8 cellular contexts compared by ENCODE assay signal in the genomic region with DNA sequence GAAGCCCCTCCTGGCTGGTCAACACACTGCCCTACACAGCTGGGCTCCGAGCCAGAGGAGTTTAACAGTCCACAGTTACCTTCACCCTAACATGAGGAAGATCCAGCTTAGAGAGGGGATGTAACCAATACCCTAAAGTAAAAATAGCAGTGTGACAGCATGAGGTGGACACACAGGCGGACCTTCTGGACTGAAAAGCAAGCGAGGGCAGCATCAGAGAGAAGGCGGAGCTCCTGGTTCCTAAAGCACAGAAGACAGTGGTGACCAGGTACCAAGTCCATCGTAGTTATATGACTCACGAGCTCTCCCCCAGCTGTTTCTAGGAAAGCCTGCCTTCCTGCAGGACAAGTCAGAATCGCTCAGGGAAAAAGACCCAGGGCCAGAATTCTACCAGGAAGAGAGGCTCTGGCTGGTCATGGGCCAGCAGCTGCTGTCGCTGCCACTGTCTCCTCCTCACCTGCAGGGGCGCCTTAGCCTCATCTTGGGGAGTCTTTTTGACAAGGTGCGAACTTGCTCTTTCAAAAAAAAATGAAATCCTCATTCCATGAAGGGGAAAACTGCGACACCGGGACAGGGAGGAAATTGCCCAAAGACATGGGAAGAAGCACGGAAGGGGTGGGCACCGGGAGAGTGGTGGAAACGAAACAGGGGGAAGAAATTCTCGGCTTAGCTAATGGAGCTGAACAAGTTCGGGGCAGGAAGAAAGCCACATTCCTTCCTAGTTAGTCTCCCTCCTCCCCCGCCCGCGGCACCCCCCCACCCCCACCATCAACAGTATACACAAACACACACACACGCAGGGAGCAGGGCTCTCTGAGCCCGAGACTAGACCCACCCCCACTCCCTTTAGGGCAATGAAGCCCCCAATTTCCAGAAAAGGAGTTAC. TPM values are rescaled to one million over a fixed set of nuclear protein-coding genes. Genes with fewer than 3 reads are reported as not detected.
DNase-seq lines count a peak whose midpoint lies in the region; ATAC-seq and TF ChIP-seq lines count a peak whose summit lies in the region.

No MANE protein-coding gene starts in this region.

- no peak overlapping the region for H4K5ac ChIP-seq in H9 (ENCODE audit: insufficient read length, low read depth, low read length)

- H3K18ac ChIP-seq in H9 (ENCODE audit: insufficient read length, low read depth, low read length), result no peak overlapping the region
- peak overlapping the region; percentile 28 for H3K18ac ChIP-seq in neuronal stem cell (ENCODE audit: low read length)

- H3K36me3 Mint-ChIP-seq in CD4-positive, CD25-positive, alpha-beta regulatory T cell, result no peaks in the 10 kb centered on the region
- no peaks in the 10 kb centered on the region for H3K36me3 Mint-ChIP-seq in H9 (ENCODE audit: insufficient read depth in 1 of 3, low read depth in 3 of 3)

- H3K9ac ChIP-seq in H9 (ENCODE audit: extremely low read depth, insufficient read length, low read length), result peak overlapping the region; percentile 20
- H3K9ac ChIP-seq in OCI-LY1 (ENCODE audit: low read length), result peak overlapping the region; percentile 81
- H3K9ac ChIP-seq in neuronal stem cell (ENCODE audit: low read depth, low read length, poor library complexity), result peak overlapping the region; percentile 66

- DNase-seq in CD4-positive, CD25-positive, alpha-beta regulatory T cell, result peak; percentile 37 to 77 (median 59)
- DNase-seq in H9 (peak; percentile 80), fibroblast of the aortic adventitia (ENCODE audit: low read depth) (peak; percentile 77), neuronal stem cell (ENCODE audit: low spot score) (peak; percentile 39), aorta (peak; percentile 70 to 79), NCI-H345 (lab: John Stamatoyannopoulos, UW) (no peak)
- DNase-seq in activated T-helper 1 cell treated with anti-CD3 and anti-CD28 coated beads, Interleukin-2, amount 50 U/mL, for 16 hours (ENCODE audit: low read depth in 1 of 2, low spot score in 1 of 2), result peak; percentile 25 to 29

- no peak overlapping the region for H3K23ac ChIP-seq in H9 (ENCODE audit: insufficient read length, low read depth, low read length)
- H3K23ac ChIP-seq in neuronal stem cell (ENCODE audit: low read depth, low read length, poor library complexity), result no peak overlapping the region

- H3T11ph ChIP-seq in H9 (ENCODE audit: low read length), result no peak overlapping the region

- peak overlapping the region; percentile 99 for H3K4me2 ChIP-seq in H9 (ENCODE audit: insufficient read depth, insufficient read length, low read length)
- peak overlapping the region; percentile 87 for H3K4me2 ChIP-seq in OCI-LY1 (ENCODE audit: low read length)
- H3K4me2 ChIP-seq in neuronal stem cell (ENCODE audit: insufficient read depth, low read length, poor library complexity, severe bottlenecking), result peak overlapping the region; percentile 98

- peaks cover 12% of the 10 kb centered on the region for H3K23me2 ChIP-seq in H9 (ENCODE audit: insufficient read length, low read depth, low read length, poor library complexity, severe bottlenecking)

- H3K27me3 ChIP-seq in CD4-positive, CD25-positive, alpha-beta regulatory T cell (ENCODE audit: control insufficient read depth, insufficient read depth, low read length), result no peaks in the 10 kb centered on the region
- H3K27me3 ChIP-seq in H9 (ENCODE audit: insufficient read depth, low read length) (no peaks in the 10 kb centered on the region), OCI-LY1 (ENCODE audit: insufficient read depth, low read length) (no peaks in the 10 kb centered on the region), neuronal stem cell (ENCODE audit: control insufficient read depth in 3 of 3, insufficient read depth in 3 of 3, low read depth in 1 of 3, low read length in 3 of 3) (no peaks in the 10 kb centered on the region), aorta (ENCODE audit: control insufficient read depth in 1 of 2, insufficient read depth in 2 of 2, low read length in 1 of 2) (no peaks in the 10 kb centered on the region)

- H2AFZ ChIP-seq in H9 (ENCODE audit: low read length) (no peak overlapping the region), OCI-LY1 (ENCODE audit: low read length) (no peak overlapping the region), neuronal stem cell (ENCODE audit: low read length) (peak overlapping the region; percentile 77)

- no peak overlapping the region for H2BK12ac ChIP-seq in H9 (ENCODE audit: insufficient read length, low read depth, low read length)
- no peak overlapping the region for H2BK12ac ChIP-seq in neuronal stem cell (ENCODE audit: low read length)

- H3K79me2 ChIP-seq in H9 (ENCODE audit: insufficient read depth, low read length) (peaks cover 14% of the 10 kb centered on the region), OCI-LY1 (ENCODE audit: insufficient read depth, low read length) (peaks cover 26% of the 10 kb centered on the region)

- H3K9me2 ChIP-seq in OCI-LY1 (ENCODE audit: low read depth, low read length), result no peaks in the 10 kb centered on the region

- no peak overlapping the region for H4K8ac ChIP-seq in H9 (replicated peaks; ENCODE audit: insufficient read length, low read depth, low read length)
- H4K8ac ChIP-seq in neuronal stem cell (ENCODE audit: low read depth, low read length), result no peak overlapping the region

- ATAC-seq in CD4-positive, CD25-positive, alpha-beta regulatory T cell (ENCODE audit: low read depth in 2 of 2), result no peak
- ATAC-seq in aorta (ENCODE audit: low FRiP score), result no peak

- intact Hi-C loops in aorta (cut with DNase I), result loop anchor here (5.0 kb wide), 3 partner anchors 37 to 58 kb away; partner anchors contain the start of gene KXD1 (in 2 of the 2)

- H3K4me1 Mint-ChIP-seq in CD4-positive, CD25-positive, alpha-beta regulatory T cell, result peaks cover 5 to 55% (median 20%) of the 10 kb centered on the region in 4 donors
- H3K4me1 Mint-ChIP-seq in H9, result peaks cover 25 to 27% of the 10 kb centered on the region in 2 experiments

- H2BK120ac ChIP-seq in H9 (ENCODE audit: low read depth, low read length, poor library complexity, severe bottlenecking) (no peak overlapping the region), neuronal stem cell (ENCODE audit: low read depth, low read length) (no peak overlapping the region)

- no peaks in the 10 kb centered on the region for H3K27me3 Mint-ChIP-seq in CD4-positive, CD25-positive, alpha-beta regulatory T cell
- no peaks in the 10 kb centered on the region for H3K27me3 Mint-ChIP-seq in H9 (ENCODE audit: low read depth)

- H3K9me3 Mint-ChIP-seq in CD4-positive, CD25-positive, alpha-beta regulatory T cell, result no peaks in the 10 kb centered on the region
- no peaks in the 10 kb centered on the region for H3K9me3 Mint-ChIP-seq in H9

- H2AK5ac ChIP-seq in H9 (ENCODE audit: insufficient read length, low read length), result no peak overlapping the region
- no peak overlapping the region for H2AK5ac ChIP-seq in neuronal stem cell (ENCODE audit: low read depth, low read length)

- H3F3A ChIP-seq in OCI-LY1 (ENCODE audit: insufficient read depth, low read length), result no peaks in the 10 kb centered on the region

- H3K4me1 ChIP-seq in CD4-positive, CD25-positive, alpha-beta regulatory T cell (ENCODE audit: control insufficient read depth, insufficient read depth, low read length, poor library complexity, severe bottlenecking), result peaks cover 23% of the 10 kb centered on the region
- H3K4me1 ChIP-seq in H9 (ENCODE audit: insufficient read depth, low read length) (peaks cover 3% of the 10 kb centered on the region; the same call in 1 of the 2 replicates), OCI-LY1 (ENCODE audit: insufficient read depth, low read length, severe bottlenecking) (peaks cover 36% of the 10 kb centered on the region), neuronal stem cell (ENCODE audit: control insufficient read depth in 2 of 2, insufficient read depth in 1 of 2, low read depth in 1 of 2, low read length in 2 of 2) (peaks cover 6 to 13% of the 10 kb centered on the region in 2 donors), aorta (ENCODE audit: control insufficient read depth in 1 of 2, insufficient read depth in 2 of 2, low read length in 2 of 2) (peaks cover 0 to 2% of the 10 kb centered on the region in 2 donors)

- peak overlapping the region; percentile 92 for H3K27ac ChIP-seq in CD4-positive, CD25-positive, alpha-beta regulatory T cell (ENCODE audit: insufficient read depth, low read length, poor library complexity, severe bottlenecking)
- no peak overlapping the region for H3K27ac ChIP-seq in H9 (ENCODE audit: insufficient read length, low read depth, low read length)
- H3K27ac ChIP-seq in OCI-LY1 (ENCODE audit: low read depth, low read length, poor library complexity, severe bottlenecking), result peak overlapping the region; percentile 49
- no peak overlapping the region for H3K27ac ChIP-seq in neuronal stem cell (replicated peaks; ENCODE audit: low read length)
- H3K27ac ChIP-seq in aorta (ENCODE audit: low read depth in 1 of 2, low read length in 2 of 2), result peak overlapping the region; percentile 74 to 94

- H3K4me3 ChIP-seq in CD4-positive, CD25-positive, alpha-beta regulatory T cell (ENCODE audit: low read depth, low read length), result peak overlapping the region; percentile 86
- H3K4me3 ChIP-seq in OCI-LY1 (ENCODE audit: low read depth, low read length, poor library complexity, severe bottlenecking) (peak overlapping the region; percentile 89), fibroblast of the aortic adventitia (ENCODE audit: low read depth, low read length) (peak overlapping the region; percentile 94), neuronal stem cell (ENCODE audit: low read length in 2 of 2) (peak overlapping the region; percentile 96 to 100), aorta (ENCODE audit: low read length in 2 of 2) (peak overlapping the region; percentile 78 to 95)

- H3K9me3 ChIP-seq in CD4-positive, CD25-positive, alpha-beta regulatory T cell (ENCODE audit: control insufficient read depth in 2 of 2, low read length in 2 of 2), result no peaks in the 10 kb centered on the region
- H3K9me3 ChIP-seq in H9 (ENCODE audit: control insufficient read depth, low read depth, low read length) (no peaks in the 10 kb centered on the region), OCI-LY1 (ENCODE audit: low read length) (no peaks in the 10 kb centered on the region), neuronal stem cell (replicated peaks in 1 of 2; ENCODE audit: control insufficient read depth in 2 of 2, insufficient read depth in 1 of 2, low read depth in 1 of 2, low read length in 2 of 2) (no peaks in the 10 kb centered on the region), aorta (ENCODE audit: control insufficient read depth, low read length) (no peaks in the 10 kb centered on the region)

- H2BK15ac ChIP-seq in H9 (ENCODE audit: low read depth, low read length), result peak overlapping the region; percentile 98; the same call in 1 of the 2 replicates
- H2BK15ac ChIP-seq in neuronal stem cell (ENCODE audit: low read length), result no peak overlapping the region

- H4K91ac ChIP-seq in H9 (ENCODE audit: insufficient read length, low read depth, low read length), result no peak overlapping the region
- no peak overlapping the region for H4K91ac ChIP-seq in neuronal stem cell (ENCODE audit: low read depth, low read length, poor library complexity)

- no peak overlapping the region for H3K4ac ChIP-seq in H9 (ENCODE audit: low read depth, low read length)
- H3K4ac ChIP-seq in neuronal stem cell (ENCODE audit: low read length), result no peak overlapping the region

- peak overlapping the region; percentile 89 to 98 (median 92) for H3K4me3 Mint-ChIP-seq in CD4-positive, CD25-positive, alpha-beta regulatory T cell
- peak overlapping the region; percentile 92 to 96 for H3K4me3 Mint-ChIP-seq in H9

- no peak overlapping the region for H3K14ac ChIP-seq in H9 (ENCODE audit: insufficient read depth, low read length)
- no peak overlapping the region for H3K14ac ChIP-seq in neuronal stem cell (ENCODE audit: low read length)

- H2BK5ac ChIP-seq in H9 (ENCODE audit: insufficient read length, low read length) (no peak overlapping the region), neuronal stem cell (ENCODE audit: low read length) (no peak overlapping the region)

- WGBS in H9 (ENCODE audit: extremely low coverage, insufficient read length, low lambda C conversion rate), result no CpG with 5 or more reads among the region's 22 CpGs
- WGBS in neuronal stem cell (ENCODE audit: extremely low coverage in 2 of 2, insufficient read length in 2 of 2, insufficient replicate concordance in 1 of 2), 2 donors, result no CpG with 5 or more reads among the region's 22 CpGs
- WGBS in aorta, 2 donors, result 1 to 2% methylated on average over 21 to 22 of the region's 22 CpGs

- peaks cover 4% of the 10 kb centered on the region for H3K79me1 ChIP-seq in H9 (ENCODE audit: insufficient read depth, low read depth, low read length, poor library complexity, severe bottlenecking)
- peaks cover 15% of the 10 kb centered on the region for H3K79me1 ChIP-seq in neuronal stem cell (ENCODE audit: low read depth, low read length)

- TF ChIP-seq CTCF in H9 (conservative IDR thresholded peaks at IDR 0.05), result peak; percentile 77
- peak; percentile 84 for TF ChIP-seq CTCF in OCI-LY1 (IDR thresholded peaks at IDR 0.05; ENCODE audit: low read length)
- peak; percentile 65 for TF ChIP-seq CTCF in fibroblast of the aortic adventitia (IDR thresholded peaks at IDR 0.05; ENCODE audit: insufficient read depth, low read length)

- H3K27ac Mint-ChIP-seq in CD4-positive, CD25-positive, alpha-beta regulatory T cell, result peak overlapping the region in 2 of 3 donors; percentile 84 to 96
- peak overlapping the region in 2 of 3 experiments; percentile 76 to 91; a peak in 4 of 7 replicates for H3K27ac Mint-ChIP-seq in H9

- H2BK20ac ChIP-seq in H9 (ENCODE audit: low read depth, low read length, poor library complexity, severe bottlenecking), result no peak overlapping the region

- H4K20me1 ChIP-seq in H9 (ENCODE audit: control insufficient read depth, insufficient read depth, insufficient read length), result no peaks in the 10 kb centered on the region
- no peaks in the 10 kb centered on the region for H4K20me1 ChIP-seq in OCI-LY1 (ENCODE audit: insufficient read depth, low read length)

- no peaks in the 10 kb centered on the region for H3K36me3 ChIP-seq in CD4-positive, CD25-positive, alpha-beta regulatory T cell (ENCODE audit: control insufficient read depth, insufficient read depth, low read length)
- H3K36me3 ChIP-seq in OCI-LY1 (ENCODE audit: insufficient read depth, low read length) (peaks cover 4% of the 10 kb centered on the region), neuronal stem cell (replicated peaks in 1 of 2; ENCODE audit: control insufficient read depth in 2 of 2, insufficient read depth in 2 of 2, low read length in 2 of 2) (no peaks in the 10 kb centered on the region), aorta (ENCODE audit: control insufficient read depth in 1 of 2, insufficient read depth in 2 of 2, low read length in 1 of 2) (no peaks in the 10 kb centered on the region)

- H3K56ac ChIP-seq in H9 (ENCODE audit: insufficient read length, low read depth, low read length), result no peak overlapping the region

RNA-seq across cellular contexts. Expression of gene ELL, which starts 1.7 kb away (rescaled TPM):
- total RNA-seq in CD4-positive, CD25-positive, alpha-beta regulatory T cell, result 53.6 TPM
- 10 to 100 TPM in 1 of 4 donors, 1 to 10 TPM in 3; 7.7 to 11.8 (median 9.7) TPM for polyA plus RNA-seq in CD4-positive, CD25-positive, alpha-beta regulatory T cell
- total RNA-seq in H9 (2021) (15.5 and 17.0 TPM in 2 replicates), fibroblast of the aortic adventitia (ENCODE audit: low replicate concordance) (6.5 and 10.9 TPM in 2 replicates), aorta (10 to 100 TPM; 30.0 to 37.9 TPM)
- 5.2 TPM for polyA plus RNA-seq in neuronal stem cell (2013, experiment 1 of 2)
- polyA plus RNA-seq in neuronal stem cell (2013, experiment 2 of 2), result 5.2 TPM
- polyA plus RNA-seq in aorta, result 10 to 100 TPM in 1 of 2 donors, 1 to 10 TPM in 1; 7.3 to 13.1 TPM

RNA-seq across cellular contexts. Expression of gene FKBP8, which starts 23.2 kb away (rescaled TPM):
- 186 TPM for total RNA-seq in CD4-positive, CD25-positive, alpha-beta regulatory T cell
- 100 to 1,000 TPM; 106 to 118 (median 117) TPM for polyA plus RNA-seq in CD4-positive, CD25-positive, alpha-beta regulatory T cell
- total RNA-seq in H9 (2021), result 308 and 310 TPM in 2 replicates
- 246 and 2,205 TPM in 2 replicates for total RNA-seq in fibroblast of the aortic adventitia (ENCODE audit: low replicate concordance)
- 215 TPM for polyA plus RNA-seq in neuronal stem cell (2013, experiment 1 of 2)
- polyA plus RNA-seq in neuronal stem cell (2013, experiment 2 of 2), result 207 TPM
- total RNA-seq in aorta, result 100 to 1,000 TPM; 225 to 239 TPM
- polyA plus RNA-seq in aorta, result 100 to 1,000 TPM; 255 to 362 TPM

RNA-seq across cellular contexts. Expression of gene KXD1, which starts 37.5 kb away (rescaled TPM):
- 90.6 TPM for total RNA-seq in CD4-positive, CD25-positive, alpha-beta regulatory T cell
- polyA plus RNA-seq in CD4-positive, CD25-positive, alpha-beta regulatory T cell, result 10 to 100 TPM; 65.3 to 99.1 (median 89.9) TPM
- total RNA-seq in H9 (2021) (138 and 143 TPM in 2 replicates), fibroblast of the aortic adventitia (ENCODE audit: low replicate concordance) (21.3 and 109 TPM in 2 replicates), aorta (10 to 100 TPM; 85.4 to 92.4 TPM)
- polyA plus RNA-seq in neuronal stem cell (2013, experiment 1 of 2), result 150 TPM
- 148 TPM for polyA plus RNA-seq in neuronal stem cell (2013, experiment 2 of 2)
- polyA plus RNA-seq in aorta, result 100 to 1,000 TPM in 1 of 2 donors, 10 to 100 TPM in 1; 85.6 to 128 TPM

RNA-seq across cellular contexts. Expression of gene UBA52, which starts 51.5 kb away (rescaled TPM):
- 1,556 TPM for total RNA-seq in CD4-positive, CD25-positive, alpha-beta regulatory T cell
- 1,000 to 10,000 TPM; 1,213 to 1,759 (median 1,573) TPM for polyA plus RNA-seq in CD4-positive, CD25-positive, alpha-beta regulatory T cell
- total RNA-seq in H9 (2021) (1,265 and 1,276 TPM in 2 replicates), fibroblast of the aortic adventitia (ENCODE audit: low replicate concordance) (496 and 1,084 TPM in 2 replicates), aorta (100 to 1,000 TPM; 750 to 787 TPM)
- polyA plus RNA-seq in neuronal stem cell (2013, experiment 1 of 2), result 1,321 TPM
- polyA plus RNA-seq in neuronal stem cell (2013, experiment 2 of 2), result 1,289 TPM
- 1,000 to 10,000 TPM; 1,225 to 1,252 TPM for polyA plus RNA-seq in aorta

Comparison
In these comparisons a context has a peak if more than half of its experiments do, and no peak if none do; other contexts are left out.
1. H3K27ac ChIP-seq: peak in CD4-positive, CD25-positive, alpha-beta regulatory T cell (single experiment), OCI-LY1 (single experiment) and aorta (2 of 2); none in H9 (single experiment) and neuronal stem cell (single experiment).
2. H3K9ac ChIP-seq: peak in every context shown above with its lines; median percentile 81 in OCI-LY1; 66 in neuronal stem cell; 20 in H9.
3. Peak in every context shown above with its lines, with median percentiles within 50 percentile points of each other: H3K4me3 ChIP-seq, H3K4me2 ChIP-seq and CTCF ChIP-seq.